6 cellular contexts compared by ENCODE assay signal in genomic region chr22:48192071-48192470, GRCh38.
"Had no signal": no experiment of that assay in that cellular context is flagged by ENCODE, and none has a peak within 500 bp of the region (broad histone marks: within the 10 kb centered on the region; RNA-seq: fewer than 3 reads in every experiment).

No MANE protein-coding gene starts in this region.

- ATAC-seq: GM23338, HCT116 had no signal

- H3K9me3 ChIP-seq: HAP-1 had no signal

- H3K27ac ChIP-seq: GM23248 had no signal

- H3K4me1 ChIP-seq: HAP-1 had no signal

- H3K36me3 ChIP-seq: HAP-1 had no signal

- H3K4me3 ChIP-seq: GM23248, GM23338, HAP-1 had no signal

- FAIRE-seq: H1, H54 had no signal
